Comparison of ENCODE assay signal across 9 cellular contexts in the genomic region with DNA sequence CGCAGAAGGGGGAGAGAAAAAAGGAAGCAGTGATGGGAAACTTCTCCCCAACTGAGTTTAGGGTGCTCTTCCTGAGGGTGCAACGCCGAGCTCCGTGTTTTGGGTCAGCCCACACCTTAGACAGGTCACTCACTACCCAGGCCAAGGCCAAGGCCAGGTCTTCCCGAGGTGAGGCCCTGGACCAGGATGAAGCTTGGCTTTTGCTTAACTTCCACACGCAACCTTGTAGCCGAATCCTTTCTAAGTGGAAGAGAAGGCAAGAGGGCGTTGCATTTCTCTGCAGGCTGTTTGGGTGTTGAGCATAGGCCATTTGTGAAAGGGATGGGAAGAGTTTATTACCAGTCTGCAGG. TPM values are rescaled to one million over a fixed set of nuclear protein-coding genes. Genes with fewer than 3 reads are reported as not detected.
DNase-seq lines count a peak whose midpoint lies in the region; ATAC-seq and TF ChIP-seq lines count a peak whose summit lies in the region.
"Had no signal": no experiment of that assay in that cellular context is flagged by ENCODE, and none has a peak within 500 bp of the region (broad histone marks: within the 10 kb centered on the region; RNA-seq: fewer than 3 reads in every experiment).

No MANE protein-coding gene starts in this region.

- H3K4me3 ChIP-seq in cardiac fibroblast (replicated peaks in 1 of 2; ENCODE audit: low read depth in 2 of 2, low read length in 2 of 2): peak overlapping the region; percentile 58 to 73
- peak overlapping the region; percentile 68 for H3K4me3 ChIP-seq in lower leg skin (ENCODE audit: low read depth, poor library complexity, severe bottlenecking)
- no peak overlapping the region for H3K4me3 ChIP-seq in brain microvascular endothelial cell (ENCODE audit: low read depth, low read length)

- H3K27ac ChIP-seq in brain microvascular endothelial cell: no peak overlapping the region

- no peaks in the 10 kb centered on the region for H3K36me3 ChIP-seq in brain microvascular endothelial cell (replicated peaks)

- DNase-seq in cardiac fibroblast (ENCODE audit: low read depth in 2 of 2) (no peak), lower leg skin (ENCODE audit: low spot score in 2 of 2) (no peak), brain microvascular endothelial cell (no peak), epidermal melanocyte (ENCODE audit: insufficient read length, low spot score) (no peak)
- DNase-seq in stimulated activated naive CD8-positive, alpha-beta T cell treated with anti-CD3 and anti-CD28 coated beads, Interleukin-15, amount 100 ng/mL, for 72 hours: no peak

- no peak for ATAC-seq in stimulated activated naive CD8-positive, alpha-beta T cell treated with anti-CD3 and anti-CD28 coated beads, Interleukin-15, amount 100 ng/mL, for 72 hours
- ATAC-seq in GM21737 (IDR thresholded peaks at IDR 0.05; ENCODE audit: unreplicated experiment) (no peak), GM21717 (IDR thresholded peaks at IDR 0.05; ENCODE audit: unreplicated experiment) (no peak)

- no peak for TF ChIP-seq CTCF in cardiac fibroblast (IDR thresholded peaks at IDR 0.05; ENCODE audit: low read depth, low read length)
- TF ChIP-seq CTCF in lower leg skin (IDR thresholded peaks at IDR 0.05): no peak
- no peak for TF ChIP-seq CTCF in brain microvascular endothelial cell (IDR thresholded peaks at IDR 0.05; ENCODE audit: low read depth, low read length, missing control alignments)

- peaks cover 5% of the 10 kb centered on the region for H3K27me3 ChIP-seq in brain microvascular endothelial cell (replicated peaks)

- 14 to 18% methylated on average over 8 of the region's 8 CpGs for WGBS in lower leg skin, 2 donors

- no peak overlapping the region for H3K27ac Mint-ChIP-seq in IgD-negative memory B cell
- no peak overlapping the region for H3K27ac Mint-ChIP-seq in stimulated activated naive CD8-positive, alpha-beta T cell treated with anti-CD3 and anti-CD28 coated beads, Interleukin-15, amount 100 ng/mL, for 72 hours

- H3K9me3 Mint-ChIP-seq in IgD-negative memory B cell: peaks cover 0 to 2% (median 0%) of the 10 kb centered on the region in 3 donors
- no peaks in the 10 kb centered on the region for H3K9me3 Mint-ChIP-seq in stimulated activated naive CD8-positive, alpha-beta T cell treated with anti-CD3 and anti-CD28 coated beads, Interleukin-15, amount 100 ng/mL, for 72 hours

- in situ Hi-C loops in brain microvascular endothelial cell (cut with HindIII; ENCODE audit: low pct_ligation_motif_present, low sequenced_read_pairs): no loop called here

- H3K36me3 Mint-ChIP-seq in IgD-negative memory B cell: no peaks in the 10 kb centered on the region

- intact Hi-C loops in lower leg skin (cut with DNase I; ENCODE audit: low total_unique reads): no loop called here

- H3K4me3 Mint-ChIP-seq in IgD-negative memory B cell: peak overlapping the region; percentile 41 to 80 (median 63)
- peak overlapping the region; percentile 71 to 75 for H3K4me3 Mint-ChIP-seq in stimulated activated naive CD8-positive, alpha-beta T cell treated with anti-CD3 and anti-CD28 coated beads, Interleukin-15, amount 100 ng/mL, for 72 hours

- peaks cover 4 to 11% (median 10%) of the 10 kb centered on the region in 3 donors for H3K4me1 Mint-ChIP-seq in IgD-negative memory B cell
- H3K4me1 Mint-ChIP-seq in stimulated activated naive CD8-positive, alpha-beta T cell treated with anti-CD3 and anti-CD28 coated beads, Interleukin-15, amount 100 ng/mL, for 72 hours: peaks cover 34% of the 10 kb centered on the region

- H3K27me3 Mint-ChIP-seq in IgD-negative memory B cell: peaks cover 63% of the 10 kb centered on the region
- peaks cover 88% of the 10 kb centered on the region for H3K27me3 Mint-ChIP-seq in stimulated activated naive CD8-positive, alpha-beta T cell treated with anti-CD3 and anti-CD28 coated beads, Interleukin-15, amount 100 ng/mL, for 72 hours

- TF ChIP-seq POLR2A in lower leg skin (IDR thresholded peaks at IDR 0.05): no peak

RNA-seq across cellular contexts. Expression of a gene that starts 1.4 kb away (rescaled TPM):
- polyA plus RNA-seq in IgD-negative memory B cell: not detected
- 10 to 100 TPM; 28.8 to 52.0 (median 48.0) TPM for total RNA-seq in lower leg skin

RNA-seq across cellular contexts. Expression of a gene that starts 12.6 kb away (rescaled TPM):
- not detected for polyA plus RNA-seq in IgD-negative memory B cell
- under 1 TPM in 1 of 4 donors, not detected in 3; 0.52 TPM for total RNA-seq in lower leg skin
- total RNA-seq: glomerular endothelial cell had no signal
